1 cellular context compared by ENCODE assay signal in the genomic region with DNA sequence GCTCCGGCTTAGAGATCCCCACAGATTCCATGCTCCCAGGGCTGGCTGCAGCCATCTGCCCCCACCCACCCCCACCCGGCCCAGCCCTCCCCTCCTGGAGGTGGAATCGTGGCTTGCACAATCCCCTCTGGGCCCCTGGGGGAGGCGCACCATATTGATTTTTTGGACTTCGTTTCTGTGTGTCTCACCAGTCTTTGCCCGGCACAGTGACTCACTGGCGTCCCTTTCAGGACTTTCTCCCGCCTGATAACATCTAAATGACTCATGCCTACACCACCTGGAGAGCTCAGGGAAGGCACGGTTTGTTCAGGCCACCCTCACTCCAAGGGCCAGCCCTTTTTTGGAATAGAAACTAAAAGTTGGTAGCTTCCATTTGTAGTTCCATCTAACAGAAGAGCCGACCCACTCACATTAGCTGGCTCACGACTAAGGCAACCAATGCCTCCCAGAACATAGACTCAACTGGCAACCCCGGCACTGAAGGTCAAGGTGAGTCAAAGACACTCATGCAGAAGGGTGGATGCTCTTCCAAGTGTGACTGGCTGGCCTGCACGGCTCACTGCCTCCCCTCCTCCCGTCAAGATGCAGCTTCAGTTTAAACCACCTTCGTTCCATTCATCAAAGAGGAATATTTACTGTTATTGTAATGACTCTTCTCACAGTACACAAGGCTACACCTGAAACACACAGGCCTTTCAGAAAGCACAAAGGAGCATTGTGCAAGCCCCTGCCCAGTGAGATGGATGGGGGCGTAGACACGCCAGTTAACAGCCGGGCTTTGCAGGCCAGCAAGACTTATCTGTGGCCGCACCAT.
A peak's percentile ranks its signal among the peaks of the same experiment; 100 is the strongest.
TF ChIP-seq lines count a peak whose summit lies in the region.

No MANE protein-coding gene starts in this region.

TF ChIP-seq in HEK293, 187 proteins besides CTCF, POLR2A, EP300 and RAD21 (continued from another document and continues in another):
- TF ChIP-seq ZNF10 (tag by site-specific recombination; IDR thresholded peaks at IDR 0.05), result peak; percentile 66; the same call in 1 of the 2 replicates
- TF ChIP-seq KLF8 (tag by site-specific recombination; IDR thresholded peaks at IDR 0.05), result peak; percentile 89
- peak; percentile 58; the same call in 1 of the 2 replicates for TF ChIP-seq WT1 (tag by site-specific recombination; IDR thresholded peaks at IDR 0.05)
- TF ChIP-seq ZXDB (tag by site-specific recombination; IDR thresholded peaks at IDR 0.05), result peak; percentile 72; the same call in 1 of the 2 replicates
- TF ChIP-seq ZNF157 (tag by site-specific recombination; IDR thresholded peaks at IDR 0.05), result no peak
- TF ChIP-seq GLIS1 (tag by site-specific recombination; IDR thresholded peaks at IDR 0.05), result peak; percentile 99
- TF ChIP-seq, protein P1, sequence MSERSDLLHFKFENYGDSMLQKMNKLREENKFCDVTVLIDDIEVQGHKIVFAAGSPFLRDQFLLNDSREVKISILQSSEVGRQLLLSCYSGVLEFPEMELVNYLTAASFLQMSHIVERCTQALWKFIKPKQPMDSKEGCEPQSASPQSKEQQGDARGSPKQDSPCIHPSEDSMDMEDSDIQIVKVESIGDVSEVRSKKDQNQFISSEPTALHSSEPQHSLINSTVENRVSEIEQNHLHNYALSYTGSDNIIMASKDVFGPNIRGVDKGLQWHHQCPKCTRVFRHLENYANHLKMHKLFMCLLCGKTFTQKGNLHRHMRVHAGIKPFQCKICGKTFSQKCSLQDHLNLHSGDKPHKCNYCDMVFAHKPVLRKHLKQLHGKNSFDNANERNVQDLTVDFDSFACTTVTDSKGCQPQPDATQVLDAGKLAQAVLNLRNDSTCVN (tag by site-specific recombination; optimal IDR thresholded peaks at IDR 0.05), result peak; percentile 7
- peak; percentile 73; the same call in 1 of the 2 replicates for TF ChIP-seq ZSCAN23 (tag by site-specific recombination; IDR thresholded peaks at IDR 0.05)
- TF ChIP-seq ZNF626 (tag by site-specific recombination; IDR thresholded peaks at IDR 0.05), result no peak
- no peak for TF ChIP-seq SCRT2 (tag by site-specific recombination; IDR thresholded peaks at IDR 0.05)
- TF ChIP-seq ZBTB8A (tag by site-specific recombination; IDR thresholded peaks at IDR 0.05), result peak; percentile 32
- TF ChIP-seq ZBTB1 (tag by site-specific recombination; IDR thresholded peaks at IDR 0.05), result peak; percentile 83; the same call in 1 of the 2 replicates
- TF ChIP-seq ZNF501 (tag by site-specific recombination; IDR thresholded peaks at IDR 0.05), result no peak
- TF ChIP-seq ZNF843 (tag by site-specific recombination; IDR thresholded peaks at IDR 0.05), result no peak; the same call in 1 of the 2 replicates
- TF ChIP-seq ZBTB21 (tag by site-specific recombination; IDR thresholded peaks at IDR 0.05), result peak; percentile 68; the same call in 1 of the 2 replicates
- TF ChIP-seq, protein P2, sequence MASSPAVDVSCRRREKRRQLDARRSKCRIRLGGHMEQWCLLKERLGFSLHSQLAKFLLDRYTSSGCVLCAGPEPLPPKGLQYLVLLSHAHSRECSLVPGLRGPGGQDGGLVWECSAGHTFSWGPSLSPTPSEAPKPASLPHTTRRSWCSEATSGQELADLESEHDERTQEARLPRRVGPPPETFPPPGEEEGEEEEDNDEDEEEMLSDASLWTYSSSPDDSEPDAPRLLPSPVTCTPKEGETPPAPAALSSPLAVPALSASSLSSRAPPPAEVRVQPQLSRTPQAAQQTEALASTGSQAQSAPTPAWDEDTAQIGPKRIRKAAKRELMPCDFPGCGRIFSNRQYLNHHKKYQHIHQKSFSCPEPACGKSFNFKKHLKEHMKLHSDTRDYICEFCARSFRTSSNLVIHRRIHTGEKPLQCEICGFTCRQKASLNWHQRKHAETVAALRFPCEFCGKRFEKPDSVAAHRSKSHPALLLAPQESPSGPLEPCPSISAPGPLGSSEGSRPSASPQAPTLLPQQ (tag by site-specific recombination; IDR thresholded peaks at IDR 0.05), result peak; percentile 91
- TF ChIP-seq, protein P3, sequence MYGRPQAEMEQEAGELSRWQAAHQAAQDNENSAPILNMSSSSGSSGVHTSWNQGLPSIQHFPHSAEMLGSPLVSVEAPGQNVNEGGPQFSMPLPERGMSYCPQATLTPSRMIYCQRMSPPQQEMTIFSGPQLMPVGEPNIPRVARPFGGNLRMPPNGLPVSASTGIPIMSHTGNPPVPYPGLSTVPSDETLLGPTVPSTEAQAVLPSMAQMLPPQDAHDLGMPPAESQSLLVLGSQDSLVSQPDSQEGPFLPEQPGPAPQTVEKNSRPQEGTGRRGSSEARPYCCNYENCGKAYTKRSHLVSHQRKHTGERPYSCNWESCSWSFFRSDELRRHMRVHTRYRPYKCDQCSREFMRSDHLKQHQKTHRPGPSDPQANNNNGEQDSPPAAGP (tag by site-specific recombination; IDR thresholded peaks at IDR 0.05), result peak; percentile 97
- TF ChIP-seq, protein P4, sequence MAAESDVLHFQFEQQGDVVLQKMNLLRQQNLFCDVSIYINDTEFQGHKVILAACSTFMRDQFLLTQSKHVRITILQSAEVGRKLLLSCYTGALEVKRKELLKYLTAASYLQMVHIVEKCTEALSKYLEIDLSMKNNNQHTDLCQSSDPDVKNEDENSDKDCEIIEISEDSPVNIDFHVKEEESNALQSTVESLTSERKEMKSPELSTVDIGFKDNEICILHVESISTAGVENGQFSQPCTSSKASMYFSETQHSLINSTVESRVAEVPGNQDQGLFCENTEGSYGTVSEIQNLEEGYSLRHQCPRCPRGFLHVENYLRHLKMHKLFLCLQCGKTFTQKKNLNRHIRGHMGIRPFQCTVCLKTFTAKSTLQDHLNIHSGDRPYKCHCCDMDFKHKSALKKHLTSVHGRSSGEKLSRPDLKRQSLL (tag by site-specific recombination; IDR thresholded peaks at IDR 0.05), result no peak
- peak; percentile 97 for TF ChIP-seq PRDM1 (tag by site-specific recombination; IDR thresholded peaks at IDR 0.05)
- TF ChIP-seq, protein P5, sequence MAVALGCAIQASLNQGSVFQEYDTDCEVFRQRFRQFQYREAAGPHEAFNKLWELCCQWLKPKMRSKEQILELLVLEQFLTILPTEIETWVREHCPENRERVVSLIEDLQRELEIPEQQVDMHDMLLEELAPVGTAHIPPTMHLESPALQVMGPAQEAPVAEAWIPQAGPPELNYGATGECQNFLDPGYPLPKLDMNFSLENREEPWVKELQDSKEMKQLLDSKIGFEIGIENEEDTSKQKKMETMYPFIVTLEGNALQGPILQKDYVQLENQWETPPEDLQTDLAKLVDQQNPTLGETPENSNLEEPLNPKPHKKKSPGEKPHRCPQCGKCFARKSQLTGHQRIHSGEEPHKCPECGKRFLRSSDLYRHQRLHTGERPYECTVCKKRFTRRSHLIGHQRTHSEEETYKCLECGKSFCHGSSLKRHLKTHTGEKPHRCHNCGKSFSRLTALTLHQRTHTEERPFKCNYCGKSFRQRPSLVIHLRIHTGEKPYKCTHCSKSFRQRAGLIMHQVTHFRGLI (tag by site-specific recombination; IDR thresholded peaks at IDR 0.05), result no peak
- TF ChIP-seq, protein P6, sequence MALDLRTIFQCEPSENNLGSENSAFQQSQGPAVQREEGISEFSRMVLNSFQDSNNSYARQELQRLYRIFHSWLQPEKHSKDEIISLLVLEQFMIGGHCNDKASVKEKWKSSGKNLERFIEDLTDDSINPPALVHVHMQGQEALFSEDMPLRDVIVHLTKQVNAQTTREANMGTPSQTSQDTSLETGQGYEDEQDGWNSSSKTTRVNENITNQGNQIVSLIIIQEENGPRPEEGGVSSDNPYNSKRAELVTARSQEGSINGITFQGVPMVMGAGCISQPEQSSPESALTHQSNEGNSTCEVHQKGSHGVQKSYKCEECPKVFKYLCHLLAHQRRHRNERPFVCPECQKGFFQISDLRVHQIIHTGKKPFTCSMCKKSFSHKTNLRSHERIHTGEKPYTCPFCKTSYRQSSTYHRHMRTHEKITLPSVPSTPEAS (tag by site-specific recombination; IDR thresholded peaks at IDR 0.05), result no peak
- 0 out of 2 replicates have a peak, but pooled peaks have one; percentile 51 for TF ChIP-seq BCL11A (tag by site-specific recombination; IDR thresholded peaks at IDR 0.05; ENCODE audit: low read depth)
- TF ChIP-seq ZNF629 (tag by site-specific recombination; IDR thresholded peaks at IDR 0.05), result peak; percentile 83
- peak; percentile 76; the same call in 1 of the 2 replicates for TF ChIP-seq ZNF423 (tag by site-specific recombination; IDR thresholded peaks at IDR 0.05)
- TF ChIP-seq, protein P7, sequence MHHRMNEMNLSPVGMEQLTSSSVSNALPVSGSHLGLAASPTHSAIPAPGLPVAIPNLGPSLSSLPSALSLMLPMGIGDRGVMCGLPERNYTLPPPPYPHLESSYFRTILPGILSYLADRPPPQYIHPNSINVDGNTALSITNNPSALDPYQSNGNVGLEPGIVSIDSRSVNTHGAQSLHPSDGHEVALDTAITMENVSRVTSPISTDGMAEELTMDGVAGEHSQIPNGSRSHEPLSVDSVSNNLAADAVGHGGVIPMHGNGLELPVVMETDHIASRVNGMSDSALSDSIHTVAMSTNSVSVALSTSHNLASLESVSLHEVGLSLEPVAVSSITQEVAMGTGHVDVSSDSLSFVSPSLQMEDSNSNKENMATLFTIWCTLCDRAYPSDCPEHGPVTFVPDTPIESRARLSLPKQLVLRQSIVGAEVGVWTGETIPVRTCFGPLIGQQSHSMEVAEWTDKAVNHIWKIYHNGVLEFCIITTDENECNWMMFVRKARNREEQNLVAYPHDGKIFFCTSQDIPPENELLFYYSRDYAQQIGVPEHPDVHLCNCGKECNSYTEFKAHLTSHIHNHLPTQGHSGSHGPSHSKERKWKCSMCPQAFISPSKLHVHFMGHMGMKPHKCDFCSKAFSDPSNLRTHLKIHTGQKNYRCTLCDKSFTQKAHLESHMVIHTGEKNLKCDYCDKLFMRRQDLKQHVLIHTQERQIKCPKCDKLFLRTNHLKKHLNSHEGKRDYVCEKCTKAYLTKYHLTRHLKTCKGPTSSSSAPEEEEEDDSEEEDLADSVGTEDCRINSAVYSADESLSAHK (tag by site-specific recombination; IDR thresholded peaks at IDR 0.05), result no peak
- no peak for TF ChIP-seq ZNF223 (tag by site-specific recombination; IDR thresholded peaks at IDR 0.05)
- no peak for TF ChIP-seq ZNF140 (tag by site-specific recombination; IDR thresholded peaks at IDR 0.05)
- TF ChIP-seq ZNF558 (tag by site-specific recombination; IDR thresholded peaks at IDR 0.05), result peak; percentile 70; the same call in 1 of the 2 replicates
- TF ChIP-seq ZNF621 (tag by site-specific recombination; IDR thresholded peaks at IDR 0.05), result no peak
- TF ChIP-seq ZNF561 (tag by site-specific recombination; IDR thresholded peaks at IDR 0.05; ENCODE audit: borderline replicate concordance), result no peak; the same call in 1 of the 2 replicates
- TF ChIP-seq, protein P8, sequence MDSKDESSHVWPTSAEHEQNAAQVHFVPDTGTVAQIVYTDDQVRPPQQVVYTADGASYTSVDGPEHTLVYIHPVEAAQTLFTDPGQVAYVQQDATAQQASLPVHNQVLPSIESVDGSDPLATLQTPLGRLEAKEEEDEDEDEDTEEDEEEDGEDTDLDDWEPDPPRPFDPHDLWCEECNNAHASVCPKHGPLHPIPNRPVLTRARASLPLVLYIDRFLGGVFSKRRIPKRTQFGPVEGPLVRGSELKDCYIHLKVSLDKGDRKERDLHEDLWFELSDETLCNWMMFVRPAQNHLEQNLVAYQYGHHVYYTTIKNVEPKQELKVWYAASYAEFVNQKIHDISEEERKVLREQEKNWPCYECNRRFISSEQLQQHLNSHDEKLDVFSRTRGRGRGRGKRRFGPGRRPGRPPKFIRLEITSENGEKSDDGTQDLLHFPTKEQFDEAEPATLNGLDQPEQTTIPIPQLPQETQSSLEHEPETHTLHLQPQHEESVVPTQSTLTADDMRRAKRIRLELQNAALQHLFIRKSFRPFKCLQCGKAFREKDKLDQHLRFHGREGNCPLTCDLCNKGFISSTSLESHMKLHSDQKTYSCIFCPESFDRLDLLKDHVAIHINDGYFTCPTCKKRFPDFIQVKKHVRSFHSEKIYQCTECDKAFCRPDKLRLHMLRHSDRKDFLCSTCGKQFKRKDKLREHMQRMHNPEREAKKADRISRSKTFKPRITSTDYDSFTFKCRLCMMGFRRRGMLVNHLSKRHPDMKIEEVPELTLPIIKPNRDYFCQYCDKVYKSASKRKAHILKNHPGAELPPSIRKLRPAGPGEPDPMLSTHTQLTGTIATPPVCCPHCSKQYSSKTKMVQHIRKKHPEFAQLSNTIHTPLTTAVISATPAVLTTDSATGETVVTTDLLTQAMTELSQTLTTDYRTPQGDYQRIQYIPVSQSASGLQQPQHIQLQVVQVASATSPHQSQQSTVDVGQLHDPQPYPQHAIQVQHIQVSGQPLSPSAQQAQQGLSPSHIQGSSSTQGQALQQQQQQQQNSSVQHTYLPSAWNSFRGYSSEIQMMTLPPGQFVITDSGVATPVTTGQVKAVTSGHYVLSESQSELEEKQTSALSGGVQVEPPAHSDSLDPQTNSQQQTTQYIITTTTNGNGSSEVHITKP (tag by site-specific recombination; IDR thresholded peaks at IDR 0.05), result peak; percentile 98
- TF ChIP-seq ZNF211 (tag by site-specific recombination; IDR thresholded peaks at IDR 0.05; ENCODE audit: low read depth), result no peak
- TF ChIP-seq GLIS2 (tag by site-specific recombination; IDR thresholded peaks at IDR 0.05), result peak; percentile 89
- peak; percentile 48 for TF ChIP-seq SP2 (tag by site-specific recombination; IDR thresholded peaks at IDR 0.05)
- TF ChIP-seq KLF16 (tag by site-specific recombination; IDR thresholded peaks at IDR 0.05), result peak; percentile 43; the same call in 1 of the 2 replicates
- no peak for TF ChIP-seq ZNF544 (tag by site-specific recombination; IDR thresholded peaks at IDR 0.05)
- TF ChIP-seq ZNF792 (tag by site-specific recombination; IDR thresholded peaks at IDR 0.05), result no peak
- TF ChIP-seq ZNF324 (tag by site-specific recombination; IDR thresholded peaks at IDR 0.05), result peak; percentile 95
- no peak for TF ChIP-seq ZNF292 (tag by site-specific recombination; IDR thresholded peaks at IDR 0.05; ENCODE audit: borderline replicate concordance, low read depth)
- 0 out of 2 replicates have a peak, but pooled peaks have one; percentile 13 for TF ChIP-seq ZNF623 (tag by site-specific recombination; IDR thresholded peaks at IDR 0.05)
- TF ChIP-seq, protein P9, sequence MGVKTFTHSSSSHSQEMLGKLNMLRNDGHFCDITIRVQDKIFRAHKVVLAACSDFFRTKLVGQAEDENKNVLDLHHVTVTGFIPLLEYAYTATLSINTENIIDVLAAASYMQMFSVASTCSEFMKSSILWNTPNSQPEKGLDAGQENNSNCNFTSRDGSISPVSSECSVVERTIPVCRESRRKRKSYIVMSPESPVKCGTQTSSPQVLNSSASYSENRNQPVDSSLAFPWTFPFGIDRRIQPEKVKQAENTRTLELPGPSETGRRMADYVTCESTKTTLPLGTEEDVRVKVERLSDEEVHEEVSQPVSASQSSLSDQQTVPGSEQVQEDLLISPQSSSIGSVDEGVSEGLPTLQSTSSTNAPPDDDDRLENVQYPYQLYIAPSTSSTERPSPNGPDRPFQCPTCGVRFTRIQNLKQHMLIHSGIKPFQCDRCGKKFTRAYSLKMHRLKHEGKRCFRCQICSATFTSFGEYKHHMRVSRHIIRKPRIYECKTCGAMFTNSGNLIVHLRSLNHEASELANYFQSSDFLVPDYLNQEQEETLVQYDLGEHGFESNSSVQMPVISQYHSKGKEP (tag by site-specific recombination; IDR thresholded peaks at IDR 0.05), result peak; percentile 19; the same call in 1 of the 2 replicates
- TF ChIP-seq TRIM28 (IDR thresholded peaks at IDR 0.05; ENCODE audit: borderline replicate concordance, low read length), result peak; percentile 93
